In genomic region chr6:11343963-11344714, GRCh38 we compare ENCODE assay signal across 15 cellular contexts.
DNase-seq lines count a peak whose midpoint lies in the region; ATAC-seq and TF ChIP-seq lines count a peak whose summit lies in the region.
"Had no signal": no experiment of that assay in that cellular context is flagged by ENCODE, and none has a peak within 500 bp of the region (broad histone marks: within the 10 kb centered on the region; RNA-seq: fewer than 3 reads in every experiment).

No MANE protein-coding gene starts in this region.

- H4K8ac ChIP-seq in mesendoderm (ENCODE audit: low read depth, low read length), result no peak overlapping the region

- no peak for TF ChIP-seq CTCF in GM20000 (IDR thresholded peaks at IDR 0.05; ENCODE audit: extremely low read depth, missing control alignments)

- H3K4me3 Mint-ChIP-seq in stimulated activated naive CD8-positive, alpha-beta T cell treated with anti-CD3 and anti-CD28 coated beads, Interleukin-15, amount 100 ng/mL, for 72 hours, result peak overlapping the region in 1 of 2 donors; percentile 0
- H3K4me3 Mint-ChIP-seq in activated naive CD8-positive, alpha-beta T cell treated with anti-CD3 and anti-CD28 coated beads, Interleukin-2, amount 50 U/mL, for 24 hours, result no peak overlapping the region

- no peak overlapping the region for H3K4me3 ChIP-seq in mesendoderm (ENCODE audit: low read length)
- H3K4me3 ChIP-seq: BLaER1 treated with 17β-estradiol and CSF1 and Interleukin-3, amounts not matched to agents 10 nM and 100 nM; GM23248; heart left ventricle had no signal

- no peak for DNase-seq in stimulated activated naive CD8-positive, alpha-beta T cell treated with anti-CD3 and anti-CD28 coated beads, Interleukin-15, Interleukin-2, amounts not matched to agents 100 U/mL and 50 U/mL, for 24 hours
- DNase-seq in stimulated activated naive CD8-positive, alpha-beta T cell treated with anti-CD3 and anti-CD28 coated beads, Interleukin-15, amount 100 ng/mL, for 72 hours, result no peak
- no peak for DNase-seq in activated naive CD8-positive, alpha-beta T cell treated with anti-CD3 and anti-CD28 coated beads, Interleukin-2, amount 50 U/mL, for 24 hours
- DNase-seq in mesendoderm, result peak; percentile 66
- DNase-seq in NCI-H2029 (lab: John Stamatoyannopoulos, UW), result no peak
- no peak for DNase-seq in cortex of kidney (lab: John Stamatoyannopoulos, UW)
- DNase-seq in GM20000 (ENCODE audit: low spot score), result no peak
- DNase-seq: anterior cingulate cortex, GM23248, heart left ventricle, midbrain, NCI-H187 treated with DMSO at 0.1 percent for 48 hours had no signal

- H3K18ac ChIP-seq in mesendoderm (ENCODE audit: low read length), result no peak overlapping the region

- H3K23ac ChIP-seq in mesendoderm (ENCODE audit: low read length), result no peak overlapping the region

- no peak overlapping the region for H2BK5ac ChIP-seq in mesendoderm (ENCODE audit: low read length)

- no peak overlapping the region for H3K9ac ChIP-seq in mesendoderm (ENCODE audit: low read length)
- H3K9ac ChIP-seq: BLaER1 treated with 17β-estradiol and CSF1 and Interleukin-3, amounts not matched to agents 10 nM and 100 nM; GM23248 had no signal

- peak; percentile 44 for ATAC-seq in stimulated activated naive CD8-positive, alpha-beta T cell treated with anti-CD3 and anti-CD28 coated beads, Interleukin-15, Interleukin-2, amounts not matched to agents 100 U/mL and 50 U/mL, for 24 hours
- no peak for ATAC-seq in stimulated activated naive CD8-positive, alpha-beta T cell treated with anti-CD3 and anti-CD28 coated beads, Interleukin-15, amount 100 ng/mL, for 72 hours
- peak; percentile 31 for ATAC-seq in activated naive CD8-positive, alpha-beta T cell treated with anti-CD3 and anti-CD28 coated beads, Interleukin-2, amount 50 U/mL, for 24 hours
- no peak for ATAC-seq in HG02571 (IDR thresholded peaks at IDR 0.05; ENCODE audit: unreplicated experiment)
- ATAC-seq: heart left ventricle, sciatic nerve had no signal

- H3K36me3 Mint-ChIP-seq in activated naive CD8-positive, alpha-beta T cell treated with anti-CD3 and anti-CD28 coated beads, Interleukin-2, amount 50 U/mL, for 24 hours (ENCODE audit: low read depth), result peaks cover 54% of the 10 kb centered on the region

- H3K4me1 Mint-ChIP-seq in stimulated activated naive CD8-positive, alpha-beta T cell treated with anti-CD3 and anti-CD28 coated beads, Interleukin-15, amount 100 ng/mL, for 72 hours, result peaks cover 88% of the 10 kb centered on the region
- peaks cover 89% of the 10 kb centered on the region for H3K4me1 Mint-ChIP-seq in activated naive CD8-positive, alpha-beta T cell treated with anti-CD3 and anti-CD28 coated beads, Interleukin-2, amount 50 U/mL, for 24 hours

- WGBS in mesendoderm (ENCODE audit: extremely low coverage, insufficient coverage, low lambda C conversion rate), result no CpG with 5 or more reads among the region's 6 CpGs

- H3K9me3 Mint-ChIP-seq in stimulated activated naive CD8-positive, alpha-beta T cell treated with anti-CD3 and anti-CD28 coated beads, Interleukin-15, amount 100 ng/mL, for 72 hours, result peaks cover 14 to 18% of the 10 kb centered on the region in 2 donors
- peaks cover 16% of the 10 kb centered on the region for H3K9me3 Mint-ChIP-seq in activated naive CD8-positive, alpha-beta T cell treated with anti-CD3 and anti-CD28 coated beads, Interleukin-2, amount 50 U/mL, for 24 hours

- H3K79me2 ChIP-seq in mesendoderm (ENCODE audit: control insufficient read depth, insufficient read depth, low read length), result no peaks in the 10 kb centered on the region

- H3K27ac ChIP-seq in mesendoderm (ENCODE audit: low read depth, low read length), result no peak overlapping the region
- H3K27ac ChIP-seq: BLaER1 treated with 17β-estradiol and CSF1 and Interleukin-3, amounts not matched to agents 10 nM and 100 nM; GM23248; heart left ventricle had no signal

- H3K4me1 ChIP-seq in mesendoderm (ENCODE audit: control insufficient read depth, low read depth, low read length), result no peaks in the 10 kb centered on the region

- no peak overlapping the region for H4K5ac ChIP-seq in mesendoderm (ENCODE audit: low read length)

- no peak overlapping the region for H3K4me2 ChIP-seq in mesendoderm (ENCODE audit: low read length)

- no peak overlapping the region for H2BK15ac ChIP-seq in mesendoderm (replicated peaks; ENCODE audit: low read depth)

- no peak overlapping the region for H2BK120ac ChIP-seq in mesendoderm (ENCODE audit: low read depth, low read length)

- no peak overlapping the region for H3K27ac Mint-ChIP-seq in stimulated activated naive CD8-positive, alpha-beta T cell treated with anti-CD3 and anti-CD28 coated beads, Interleukin-15, amount 100 ng/mL, for 72 hours
- peak overlapping the region; percentile 91 for H3K27ac Mint-ChIP-seq in activated naive CD8-positive, alpha-beta T cell treated with anti-CD3 and anti-CD28 coated beads, Interleukin-2, amount 50 U/mL, for 24 hours

- no peaks in the 10 kb centered on the region for H3K27me3 Mint-ChIP-seq in stimulated activated naive CD8-positive, alpha-beta T cell treated with anti-CD3 and anti-CD28 coated beads, Interleukin-15, amount 100 ng/mL, for 72 hours
- H3K27me3 Mint-ChIP-seq in activated naive CD8-positive, alpha-beta T cell treated with anti-CD3 and anti-CD28 coated beads, Interleukin-2, amount 50 U/mL, for 24 hours, result no peaks in the 10 kb centered on the region

- no peaks in the 10 kb centered on the region for H3K79me1 ChIP-seq in mesendoderm (ENCODE audit: low read length)

- no peak overlapping the region for H2AK5ac ChIP-seq in mesendoderm (ENCODE audit: low read length)

- H3K4ac ChIP-seq in mesendoderm (ENCODE audit: low read depth, low read length), result no peak overlapping the region

- no peaks in the 10 kb centered on the region for H3K36me3 ChIP-seq in mesendoderm (ENCODE audit: control insufficient read depth, insufficient read depth, low read length)
- H3K36me3 ChIP-seq: heart left ventricle had no signal

- no peaks in the 10 kb centered on the region for H3K27me3 ChIP-seq in mesendoderm (ENCODE audit: insufficient read depth, low read length, poor library complexity)
- H3K27me3 ChIP-seq: BLaER1 treated with 17β-estradiol and CSF1 and Interleukin-3, amounts not matched to agents 10 nM and 100 nM; heart left ventricle had no signal

- H3K56ac ChIP-seq in mesendoderm (ENCODE audit: low read length), result no peak overlapping the region

Comparison
In these comparisons a context has a peak if more than half of its experiments do, and no peak if none do; other contexts are left out.
1. ATAC-seq: peak in stimulated activated naive CD8-positive, alpha-beta T cell treated with anti-CD3 and anti-CD28 coated beads, Interleukin-15, Interleukin-2, amounts not matched to agents 100 U/mL and 50 U/mL, for 24 hours (single experiment) and activated naive CD8-positive, alpha-beta T cell treated with anti-CD3 and anti-CD28 coated beads, Interleukin-2, amount 50 U/mL, for 24 hours (single experiment); none in stimulated activated naive CD8-positive, alpha-beta T cell treated with anti-CD3 and anti-CD28 coated beads, Interleukin-15, amount 100 ng/mL, for 72 hours (single experiment) and HG02571 (single experiment).